ENCODE assay signal across 1 cellular context in the genomic region with DNA sequence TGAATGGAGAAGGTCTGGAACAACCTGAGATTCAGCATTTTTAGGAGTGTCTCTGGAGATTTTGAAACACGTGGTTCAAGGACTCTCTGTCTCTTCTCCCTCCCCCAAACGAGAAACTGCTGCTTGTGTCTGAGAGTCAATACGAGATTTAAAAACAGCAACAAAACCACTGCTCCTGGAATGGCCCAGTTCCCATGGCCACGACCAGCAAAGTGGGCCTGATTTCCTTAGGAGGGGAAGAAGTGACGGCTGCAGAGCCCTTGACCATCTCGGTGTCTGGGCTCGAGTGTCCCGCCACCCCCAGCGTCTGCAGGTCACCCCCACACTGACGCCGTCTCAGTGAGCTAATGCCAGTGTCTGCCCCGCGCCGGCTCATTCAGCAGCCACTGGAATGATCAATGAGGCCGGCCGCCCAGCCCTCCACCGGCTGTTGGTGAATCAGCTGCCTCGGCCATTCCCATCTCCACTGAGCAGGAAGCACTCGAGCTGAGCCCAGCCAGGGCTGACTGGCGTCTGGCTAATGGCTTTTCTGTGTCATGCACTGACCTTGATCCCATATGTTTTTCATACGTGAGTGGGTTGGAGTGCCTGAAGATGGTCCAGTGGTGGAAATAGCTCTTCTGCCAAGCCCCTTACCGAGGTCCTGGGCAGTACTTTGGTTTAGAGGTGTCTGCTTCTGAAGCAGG.
TF ChIP-seq lines count a peak whose summit lies in the region.

No MANE protein-coding gene starts in this region.

TF ChIP-seq in HepG2, 621 proteins besides CTCF, POLR2A, EP300 and RAD21 (continued from another document and continues in another):
- TF ChIP-seq ZNF407 (CRISPR knock-in tag; IDR thresholded peaks at IDR 0.05; ENCODE audit: not compliant biosample characterization) (no peak), ZNF354B (CRISPR knock-in tag; IDR thresholded peaks at IDR 0.05) (no peak), SP140L (CRISPR knock-in tag; IDR thresholded peaks at IDR 0.05; ENCODE audit: borderline replicate concordance) (no peak), ZC3H13 (CRISPR knock-in tag; IDR thresholded peaks at IDR 0.05) (no peak), SATB2 (CRISPR knock-in tag; IDR thresholded peaks at IDR 0.05) (no peak), SAP130 (CRISPR knock-in tag; IDR thresholded peaks at IDR 0.05; ENCODE audit: low read depth) (peak; percentile 95), ASH2L (IDR thresholded peaks at IDR 0.05; ENCODE audit: insufficient read length, low read depth, low read length) (no peak), ZBTB44 (CRISPR knock-in tag; IDR thresholded peaks at IDR 0.05) (no peak), ZNF546 (CRISPR knock-in tag; conservative IDR thresholded peaks at IDR 0.05) (no peak), MBNL3 (CRISPR knock-in tag; conservative IDR thresholded peaks at IDR 0.05) (no peak), ZNF776 (CRISPR knock-in tag; IDR thresholded peaks at IDR 0.05) (no peak), ZSCAN22 (CRISPR knock-in tag; IDR thresholded peaks at IDR 0.05) (no peak), ZNF337 (CRISPR knock-in tag; IDR thresholded peaks at IDR 0.05; ENCODE audit: borderline replicate concordance, low read depth) (no peak), RARG (CRISPR knock-in tag; IDR thresholded peaks at IDR 0.05; ENCODE audit: low read depth) (no peak), GLI4 (CRISPR knock-in tag; IDR thresholded peaks at IDR 0.05; ENCODE audit: borderline replicate concordance) (no peak), ZNF678 (CRISPR knock-in tag; IDR thresholded peaks at IDR 0.05) (no peak), ZNF253 (CRISPR knock-in tag; IDR thresholded peaks at IDR 0.05; ENCODE audit: borderline replicate concordance) (no peak), FOSL2 (CRISPR knock-in tag; IDR thresholded peaks at IDR 0.05) (peak; percentile 88), KLF11 (CRISPR knock-in tag; IDR thresholded peaks at IDR 0.05) (peak; percentile 35; the same call in 1 of the 2 replicates), ARID2 (CRISPR knock-in tag; IDR thresholded peaks at IDR 0.05; ENCODE audit: borderline replicate concordance) (no peak), CAMTA2 (CRISPR knock-in tag; IDR thresholded peaks at IDR 0.05; ENCODE audit: borderline replicate concordance) (no peak), ZNF12 (CRISPR knock-in tag; IDR thresholded peaks at IDR 0.05) (0 out of 2 replicates have a peak, but pooled peaks have one; percentile 33), ZNF790 (CRISPR knock-in tag; IDR thresholded peaks at IDR 0.05; ENCODE audit: borderline replicate concordance) (no peak), MED13 (CRISPR knock-in tag; IDR thresholded peaks at IDR 0.05) (no peak), NR1H2 (CRISPR knock-in tag; IDR thresholded peaks at IDR 0.05; ENCODE audit: borderline replicate concordance, low read depth) (peak; percentile 54; the same call in 1 of the 2 replicates), ZNF329 (CRISPR knock-in tag; IDR thresholded peaks at IDR 0.05; ENCODE audit: low read depth) (no peak), MAFG (CRISPR knock-in tag; IDR thresholded peaks at IDR 0.05) (no peak), GRHL1 (CRISPR knock-in tag; conservative IDR thresholded peaks at IDR 0.05) (no peak), KLF16 (CRISPR knock-in tag; IDR thresholded peaks at IDR 0.05) (0 out of 4 replicates have a peak, but pooled peaks of 1 of the 2 experiments have one; percentile 44), HOXD1 (CRISPR knock-in tag; IDR thresholded peaks at IDR 0.05) (no peak), ZSCAN5A (CRISPR knock-in tag; IDR thresholded peaks at IDR 0.05; ENCODE audit: borderline replicate concordance) (no peak), CEBPB (IDR thresholded peaks at IDR 0.05; ENCODE audit: borderline replicate concordance, low read depth, low read length) (no peak), NFYC (CRISPR knock-in tag; IDR thresholded peaks at IDR 0.05) (no peak; the same call in 1 of the 2 replicates), RARA (CRISPR knock-in tag; IDR thresholded peaks at IDR 0.05) (peak; percentile 97), CHD4 (IDR thresholded peaks at IDR 0.05; ENCODE audit: borderline replicate concordance, low read length) (no peak), ZSCAN9 (CRISPR knock-in tag; IDR thresholded peaks at IDR 0.05; ENCODE audit: borderline replicate concordance) (no peak)
- TF ChIP-seq, protein P1, sequence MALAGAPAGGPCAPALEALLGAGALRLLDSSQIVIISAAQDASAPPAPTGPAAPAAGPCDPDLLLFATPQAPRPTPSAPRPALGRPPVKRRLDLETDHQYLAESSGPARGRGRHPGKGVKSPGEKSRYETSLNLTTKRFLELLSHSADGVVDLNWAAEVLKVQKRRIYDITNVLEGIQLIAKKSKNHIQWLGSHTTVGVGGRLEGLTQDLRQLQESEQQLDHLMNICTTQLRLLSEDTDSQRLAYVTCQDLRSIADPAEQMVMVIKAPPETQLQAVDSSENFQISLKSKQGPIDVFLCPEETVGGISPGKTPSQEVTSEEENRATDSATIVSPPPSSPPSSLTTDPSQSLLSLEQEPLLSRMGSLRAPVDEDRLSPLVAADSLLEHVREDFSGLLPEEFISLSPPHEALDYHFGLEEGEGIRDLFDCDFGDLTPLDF (CRISPR knock-in tag; IDR thresholded peaks at IDR 0.05), result no peak
- TF ChIP-seq, protein P2, sequence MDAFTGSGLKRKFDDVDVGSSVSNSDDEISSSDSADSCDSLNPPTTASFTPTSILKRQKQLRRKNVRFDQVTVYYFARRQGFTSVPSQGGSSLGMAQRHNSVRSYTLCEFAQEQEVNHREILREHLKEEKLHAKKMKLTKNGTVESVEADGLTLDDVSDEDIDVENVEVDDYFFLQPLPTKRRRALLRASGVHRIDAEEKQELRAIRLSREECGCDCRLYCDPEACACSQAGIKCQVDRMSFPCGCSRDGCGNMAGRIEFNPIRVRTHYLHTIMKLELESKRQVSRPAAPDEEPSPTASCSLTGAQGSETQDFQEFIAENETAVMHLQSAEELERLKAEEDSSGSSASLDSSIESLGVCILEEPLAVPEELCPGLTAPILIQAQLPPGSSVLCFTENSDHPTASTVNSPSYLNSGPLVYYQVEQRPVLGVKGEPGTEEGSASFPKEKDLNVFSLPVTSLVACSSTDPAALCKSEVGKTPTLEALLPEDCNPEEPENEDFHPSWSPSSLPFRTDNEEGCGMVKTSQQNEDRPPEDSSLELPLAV (CRISPR knock-in tag; conservative IDR thresholded peaks at IDR 0.05; ENCODE audit: low read depth), result no peak
- TF ChIP-seq, protein P3, sequence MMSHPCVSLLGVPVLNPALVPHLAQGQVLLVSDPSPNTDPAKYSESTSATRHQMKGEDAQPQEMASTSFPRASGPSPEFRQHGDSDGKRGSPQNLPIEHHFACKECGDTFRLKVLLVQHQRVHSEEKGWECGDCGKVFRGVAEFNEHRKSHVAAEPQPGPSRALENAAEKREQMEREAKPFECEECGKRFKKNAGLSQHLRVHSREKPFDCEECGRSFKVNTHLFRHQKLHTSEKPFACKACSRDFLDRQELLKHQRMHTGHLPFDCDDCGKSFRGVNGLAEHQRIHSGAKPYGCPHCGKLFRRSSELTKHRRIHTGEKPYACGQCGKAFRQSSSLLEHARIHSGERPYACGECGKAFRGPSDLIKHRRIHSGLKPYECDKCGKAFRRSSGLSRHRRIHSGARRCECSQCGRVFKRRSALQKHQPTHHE (CRISPR knock-in tag; IDR thresholded peaks at IDR 0.05; ENCODE audit: borderline replicate concordance), result no peak
- TF ChIP-seq, protein P4, sequence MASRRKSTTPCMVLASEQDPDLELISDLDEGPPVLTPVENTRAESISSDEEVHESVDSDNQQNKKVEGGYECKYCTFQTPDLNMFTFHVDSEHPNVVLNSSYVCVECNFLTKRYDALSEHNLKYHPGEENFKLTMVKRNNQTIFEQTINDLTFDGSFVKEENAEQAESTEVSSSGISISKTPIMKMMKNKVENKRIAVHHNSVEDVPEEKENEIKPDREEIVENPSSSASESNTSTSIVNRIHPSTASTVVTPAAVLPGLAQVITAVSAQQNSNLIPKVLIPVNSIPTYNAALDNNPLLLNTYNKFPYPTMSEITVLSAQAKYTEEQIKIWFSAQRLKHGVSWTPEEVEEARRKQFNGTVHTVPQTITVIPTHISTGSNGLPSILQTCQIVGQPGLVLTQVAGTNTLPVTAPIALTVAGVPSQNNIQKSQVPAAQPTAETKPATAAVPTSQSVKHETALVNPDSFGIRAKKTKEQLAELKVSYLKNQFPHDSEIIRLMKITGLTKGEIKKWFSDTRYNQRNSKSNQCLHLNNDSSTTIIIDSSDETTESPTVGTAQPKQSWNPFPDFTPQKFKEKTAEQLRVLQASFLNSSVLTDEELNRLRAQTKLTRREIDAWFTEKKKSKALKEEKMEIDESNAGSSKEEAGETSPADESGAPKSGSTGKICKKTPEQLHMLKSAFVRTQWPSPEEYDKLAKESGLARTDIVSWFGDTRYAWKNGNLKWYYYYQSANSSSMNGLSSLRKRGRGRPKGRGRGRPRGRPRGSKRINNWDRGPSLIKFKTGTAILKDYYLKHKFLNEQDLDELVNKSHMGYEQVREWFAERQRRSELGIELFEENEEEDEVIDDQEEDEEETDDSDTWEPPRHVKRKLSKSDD (CRISPR knock-in tag; IDR thresholded peaks at IDR 0.05; ENCODE audit: low read depth), result no peak
